ENCODE assay signal across 17 cellular contexts in the genomic region with DNA sequence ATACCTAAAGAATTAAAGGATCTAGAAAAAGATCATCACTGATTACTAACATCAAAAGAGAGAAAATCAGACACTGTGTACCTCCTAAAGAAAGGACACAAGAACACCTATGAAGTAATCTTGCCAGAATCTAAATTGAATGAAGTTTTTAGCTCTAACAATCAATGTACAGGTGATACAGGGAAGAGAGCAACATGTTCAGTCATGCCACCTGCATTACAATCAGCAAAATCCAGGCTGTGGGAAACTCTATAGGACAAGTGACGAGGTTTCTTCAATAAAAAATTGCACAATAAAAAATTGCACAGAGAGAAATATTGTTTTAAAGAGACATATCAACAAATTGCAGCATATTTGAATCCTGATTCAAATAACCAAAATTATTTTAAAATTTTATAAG.
DNase-seq lines count a peak whose midpoint lies in the region; ATAC-seq and TF ChIP-seq lines count a peak whose summit lies in the region.
"Had no signal": no experiment of that assay in that cellular context is flagged by ENCODE, and none has a peak within 500 bp of the region (broad histone marks: within the 10 kb centered on the region; RNA-seq: fewer than 3 reads in every experiment).

No MANE protein-coding gene starts in this region.

- no TSS peak for BruUV-seq in mammary epithelial cell (replicated peaks; lab: Mats Ljungman, UMichigan)

- no peaks in the 10 kb centered on the region for H4K20me1 ChIP-seq in mammary epithelial cell (ENCODE audit: insufficient read depth, low read length)

- no peaks in the 10 kb centered on the region for H3K79me2 ChIP-seq in mammary epithelial cell (ENCODE audit: insufficient read depth, low read length)

- in situ Hi-C loops in mammary epithelial cell (cut with MboI; ENCODE audit: low sequenced_read_pairs in 2 of 2) = loop anchor here in 1 of 2 donors (5.0 to 25.0 kb wide), 2 partner anchors 142 to 328 kb away; a partner anchor contains a TSS

- intact Hi-C loops in mammary epithelial cell (cut with micrococcal nuclease) = loop anchor here (5.0 to 10.0 kb wide), 2 partner anchors 142 to 539 kb away; a partner anchor contains a TSS

- TF ChIP-seq CTCF in mammary epithelial cell (conservative IDR thresholded peaks at IDR 0.05 in 1 of 2, IDR thresholded peaks at IDR 0.05 in 1 of 2; ENCODE audit: extremely low read depth in 1 of 2, insufficient read depth in 1 of 2, low read depth in 1 of 2, low read length in 2 of 2) = no peak

- no peaks in the 10 kb centered on the region for H3K27me3 ChIP-seq in mammary epithelial cell (ENCODE audit: insufficient read depth, low read length)

- H3K36me3 ChIP-seq in mammary epithelial cell (ENCODE audit: insufficient read depth, low read length) = no peaks in the 10 kb centered on the region

- CTCF ChIA-PET in mammary epithelial cell (lab: Charles Lee; ENCODE audit: low non-redundant PET) = no interaction called here

- H3K4me2 ChIP-seq in mammary epithelial cell (ENCODE audit: insufficient read depth, low read depth, low read length) = peak overlapping the region; percentile 20
- H3K4me2 ChIP-seq: A549, GM23338 had no signal

- H3K4me1 ChIP-seq in mammary epithelial cell (ENCODE audit: insufficient read depth, low read length) = peaks cover 63% of the 10 kb centered on the region
- H3K4me1 ChIP-seq: A549 had no signal

- H3K27ac ChIP-seq in mammary epithelial cell (ENCODE audit: insufficient read depth, low read depth, low read length) = peak overlapping the region; percentile 97
- H3K27ac ChIP-seq: 22Rv1, A549, C4-2B, HL-60 had no signal

- no peak overlapping the region for H3K9ac ChIP-seq in mammary epithelial cell (ENCODE audit: insufficient read depth, low read length)

- no peak overlapping the region for H2AFZ ChIP-seq in mammary epithelial cell (ENCODE audit: low read depth, low read length)
- H2AFZ ChIP-seq: GM23338 had no signal

- peak; percentile 14 for DNase-seq in NCI-H2171 treated with DMSO at 0.1 percent for 48 hours (lab: John Stamatoyannopoulos, UW)
- no peak for DNase-seq in NCI-H2171 (lab: John Stamatoyannopoulos, UW)
- DNase-seq in mammary epithelial cell = peak; percentile 92
- no peak for DNase-seq in glomerular visceral epithelial cell (ENCODE audit: extremely low spot score)
- no peak for DNase-seq in DMS79 treated with DMSO at 0.1 percent for 48 hours (lab: John Stamatoyannopoulos, UW)
- DNase-seq in central memory CD4-positive, alpha-beta T cell = no peak
- DNase-seq: AML-193; Caco-2; CD4-positive, alpha-beta T cell; GDM1; HCEC 1CT had no signal

- no peaks in the 10 kb centered on the region for H3K9me3 ChIP-seq in mammary epithelial cell (replicated peaks; ENCODE audit: insufficient read depth, low read length)
- H3K9me3 ChIP-seq: A549, Caco-2 had no signal

- ATAC-seq in esophagus mucosa = peak; percentile 79
- ATAC-seq: A549, GM23338 had no signal

- no peak overlapping the region for H3K4me3 ChIP-seq in mammary epithelial cell (replicated peaks in 1 of 3; ENCODE audit: insufficient read depth in 1 of 3, low read depth in 2 of 3, low read length in 3 of 3)
- H3K4me3 ChIP-seq: A549, GM23338 had no signal

- dilution Hi-C loops in mammary epithelial cell (cut with HindIII; ENCODE audit: low sequenced_read_pairs) = no loop called here

- 0% methylated on average over 1 of the region's 1 CpG for WGBS in mammary epithelial cell (ENCODE audit: low coverage, missing lambda C conversion rate)

Comparison
In these comparisons a context has a peak if more than half of its experiments do, and no peak if none do; other contexts are left out.
1. DNase-seq: peak in NCI-H2171 treated with DMSO at 0.1 percent for 48 hours (single experiment) and mammary epithelial cell (single experiment); none in NCI-H2171 (single experiment), glomerular visceral epithelial cell (single experiment), DMS79 treated with DMSO at 0.1 percent for 48 hours (single experiment) and central memory CD4-positive, alpha-beta T cell (single experiment).